Comparison of ENCODE assay signal across 8 cellular contexts in genomic region chr7:74253975-74254857, GRCh38. TPM values are rescaled to one million over a fixed set of nuclear protein-coding genes. Genes with fewer than 3 reads are reported as not detected.
DNase-seq lines count a peak whose midpoint lies in the region; ATAC-seq and TF ChIP-seq lines count a peak whose summit lies in the region.

Gene RFC2 (minus strand): TSS chr7:74254399. CDS start chr7:74254383, 16 bp downstream.

- H3K27me3 ChIP-seq in ovary = no peaks in the 10 kb centered on the region
- no peaks in the 10 kb centered on the region for H3K27me3 ChIP-seq in thyroid gland

- H3K4me3 Mint-ChIP-seq in activated naive CD8-positive, alpha-beta T cell treated with anti-CD3 and anti-CD28 coated beads for 36 hours = peak within 1 kb of the TSS; percentile 97

- peaks cover 34% of the 10 kb centered on the region for H3K36me3 Mint-ChIP-seq in activated naive CD8-positive, alpha-beta T cell treated with anti-CD3 and anti-CD28 coated beads for 36 hours

- H3K9me3 Mint-ChIP-seq in activated naive CD8-positive, alpha-beta T cell treated with anti-CD3 and anti-CD28 coated beads for 36 hours = no peaks in the 10 kb centered on the region

- no peaks in the 10 kb centered on the region for H3K36me3 ChIP-seq in ovary
- peaks cover 6 to 10% of the 10 kb centered on the region in 2 donors for H3K36me3 ChIP-seq in thyroid gland

- H3K4me1 Mint-ChIP-seq in activated naive CD8-positive, alpha-beta T cell treated with anti-CD3 and anti-CD28 coated beads for 36 hours = peaks cover 16% of the 10 kb centered on the region

- no peaks in the 10 kb centered on the region for H3K9me3 ChIP-seq in ovary
- no peaks in the 10 kb centered on the region for H3K9me3 ChIP-seq in thyroid gland

- H3K27ac Mint-ChIP-seq in activated naive CD8-positive, alpha-beta T cell treated with anti-CD3 and anti-CD28 coated beads for 36 hours = peak within 1 kb of the TSS; percentile 96

- 0 to 1% (median 1%) methylated on average over 58 to 83 of the region's 83 CpGs for WGBS in ovary, 3 donors
- 0 to 1% methylated on average over 31 to 57 of the region's 83 CpGs for WGBS in thyroid gland, 2 donors

- TF ChIP-seq CTCF in GM10266 (IDR thresholded peaks at IDR 0.05; ENCODE audit: control insufficient read depth, insufficient read depth, low read depth, missing control alignments) (no peak), ovary (IDR thresholded peaks at IDR 0.05) (peak; percentile 24 to 87 (median 85)), thyroid gland (IDR thresholded peaks at IDR 0.05) (peak in 3 of 6 experiments; percentile 31 to 61 (median 57))

- H3K4me3 ChIP-seq in ovary = peak within 1 kb of the TSS; percentile 79
- peak within 1 kb of the TSS; percentile 61 to 82 (median 76) for H3K4me3 ChIP-seq in thyroid gland (replicated peaks in 1 of 3)

- peak; percentile 89 for TF ChIP-seq EP300 in ovary (IDR thresholded peaks at IDR 0.05)

- intact Hi-C loops in head of caudate nucleus (cut with DNase I) = loop anchor here (5.0 to 10.0 kb wide), 2 partner anchors 47 to 141 kb away; no protein-coding TSS in a partner anchor
- intact Hi-C loops in ovary (cut with DNase I) = loop anchor here in 2 of 4 donors (5.0 to 10.0 kb wide), 3 partner anchors 53 to 569 kb away; partner anchors contain the start of genes BUD23 (in 1 of the 2) and DNAJC30 (in 1 of the 2)
- intact Hi-C loops in thyroid gland (cut with DNase I) = no loop called here

- H3K4me1 ChIP-seq in ovary (ENCODE audit: insufficient read depth) = peaks cover 5% of the 10 kb centered on the region
- H3K4me1 ChIP-seq in thyroid gland = peaks cover 3 to 25% of the 10 kb centered on the region in 2 donors

- peak; percentile 92 for TF ChIP-seq POLR2A in ovary (IDR thresholded peaks at IDR 0.05)
- TF ChIP-seq POLR2A in thyroid gland (IDR thresholded peaks at IDR 0.05) = peak in 1 of 2 donors; percentile 93

- peak; percentile 89 for ATAC-seq in HG02588 (IDR thresholded peaks at IDR 0.05; ENCODE audit: unreplicated experiment)

- H3K27ac ChIP-seq in ovary = peak within 1 kb of the TSS; percentile 18 to 84
- H3K27ac ChIP-seq in thyroid gland = peak within 1 kb of the TSS; percentile 77 to 90 (median 86)

- DNase-seq in GM10266 (ENCODE audit: extremely low spot score) (peak; percentile 95), NCI-H1092 treated with DMSO at 0.1 percent for 48 hours (lab: John Stamatoyannopoulos, UW) (peak; percentile 98), SKM-1 treated with dmso at 0.1 percent for 144 hours (lab: John Stamatoyannopoulos, UW; ENCODE audit: unreplicated experiment) (peak; percentile 92), head of caudate nucleus (peak; percentile 89 to 99 (median 97)), ovary (peak; percentile 94 to 99 (median 97)), thyroid gland (peak; percentile 95 to 96)
- DNase-seq in activated naive CD8-positive, alpha-beta T cell treated with anti-CD3 and anti-CD28 coated beads for 36 hours = peak; percentile 99

- H3K27me3 Mint-ChIP-seq in activated naive CD8-positive, alpha-beta T cell treated with anti-CD3 and anti-CD28 coated beads for 36 hours = no peaks in the 10 kb centered on the region

RNA-seq across cellular contexts. Expression of gene RFC2, which starts in this region (rescaled TPM):
- 100 to 1,000 TPM; 111 to 112 TPM for total RNA-seq in activated naive CD8-positive, alpha-beta T cell treated with anti-CD3 and anti-CD28 coated beads for 36 hours
- total RNA-seq in ovary = 10 to 100 TPM in 6 of 7 donors, 1 to 10 TPM in 1; 6.4 to 20.3 (median 14.1) TPM
- polyA plus RNA-seq in ovary = 10 to 100 TPM; 20.3 to 23.7 TPM
- total RNA-seq in thyroid gland = 10 to 100 TPM; 11.4 to 16.8 (median 14.0) TPM

Comparison
In these comparisons a context has a peak if more than half of its experiments do, and no peak if none do; other contexts are left out.
1. Peak in every context shown above with its lines: DNase-seq, ATAC-seq, H3K4me3 ChIP-seq and H3K27ac ChIP-seq.
2. RNA of gene RFC2 (total RNA-seq): 111 to 112 TPM in activated naive CD8-positive, alpha-beta T cell treated with anti-CD3 and anti-CD28 coated beads for 36 hours; 11.4 to 16.8 TPM in thyroid gland and 6.4 to 20.3 TPM in ovary; every median in the first group is over 4 times any median in the second.